Comparison of ENCODE assay signal across 20 cellular contexts in the genomic region with DNA sequence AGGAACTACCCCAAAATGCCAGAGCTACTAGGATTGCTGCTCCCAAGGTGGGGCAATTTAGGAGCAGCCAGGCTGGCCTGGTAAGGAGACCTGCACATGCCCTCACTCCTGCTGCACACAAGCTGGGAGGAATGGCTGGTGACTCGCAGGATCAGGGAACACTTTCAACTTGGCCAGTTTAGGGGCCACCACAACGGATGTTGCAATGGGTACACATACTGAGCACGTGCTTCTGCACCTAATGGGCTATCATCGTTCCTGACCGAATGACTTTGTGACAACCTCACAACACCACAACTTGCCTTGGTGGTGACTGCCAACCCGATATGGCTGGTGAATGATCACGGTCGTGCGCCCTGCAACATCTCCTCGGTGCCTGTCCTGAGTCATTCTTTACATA.
DNase-seq lines count a peak whose midpoint lies in the region; ATAC-seq and TF ChIP-seq lines count a peak whose summit lies in the region.
"Had no signal": no experiment of that assay in that cellular context is flagged by ENCODE, and none has a peak within 500 bp of the region (broad histone marks: within the 10 kb centered on the region; RNA-seq: fewer than 3 reads in every experiment).

No MANE protein-coding gene starts in this region.

- WGBS in GM23248 (ENCODE audit: low coverage in 1 of 2, low lambda C conversion rate in 2 of 2, missing lambda C conversion rate in 2 of 2), 2 experiments, result 94% methylated on average over 10 of the region's 10 CpGs

- H3K4me3 ChIP-seq in GM23248 (no peak overlapping the region), astrocyte of the spinal cord (ENCODE audit: low read depth, low read length) (no peak overlapping the region), stomach smooth muscle (ENCODE audit: low read length in 2 of 2) (no peak overlapping the region)

- H2AFZ ChIP-seq in GM23248, result no peak overlapping the region

- H3K27ac ChIP-seq in GM23248 (peak overlapping the region; percentile 68), stomach smooth muscle (ENCODE audit: low read length) (peak overlapping the region; percentile 37)

- H3K36me3 ChIP-seq in GM23248 (ENCODE audit: low read depth), result no peaks in the 10 kb centered on the region
- no peaks in the 10 kb centered on the region for H3K36me3 ChIP-seq in stomach smooth muscle (ENCODE audit: control insufficient read depth in 2 of 2, insufficient read depth in 2 of 2, low read length in 2 of 2)

- H4K20me1 ChIP-seq in GM23248 (ENCODE audit: insufficient read depth), result no peaks in the 10 kb centered on the region

- no peak for TF ChIP-seq CTCF in astrocyte of the spinal cord (IDR thresholded peaks at IDR 0.05; ENCODE audit: low read depth, low read length)

- H3K79me2 ChIP-seq in GM23248 (ENCODE audit: insufficient read depth), result no peaks in the 10 kb centered on the region

- peak; percentile 60 for DNase-seq in GM23248
- DNase-seq in astrocyte of the spinal cord (ENCODE audit: low read depth, low spot score), result peak; percentile 12
- DNase-seq in iris pigment epithelial cell (ENCODE audit: low read depth), result peak; percentile 18
- no peak for DNase-seq in NCI-H1092 (lab: John Stamatoyannopoulos, UW)
- no peak for DNase-seq in CD1c-positive myeloid dendritic cell (ENCODE audit: extremely low spot score)
- DNase-seq: C1 segment of cervical spinal cord, COR-L47, DMS79, GDM1, GOT3, KG1, NCI-H1930, NCI-H2171, NCI-H446 treated with DMSO at 0.1 percent for 48 hours, NCI-H774, SK-N-SH had no signal

- H3K9ac ChIP-seq in GM23248 (peak overlapping the region; percentile 48), stomach smooth muscle (ENCODE audit: low read length in 2 of 2) (no peak overlapping the region)
- H3K9ac ChIP-seq: SK-N-SH had no signal

- no peak for ATAC-seq in GM21390 (IDR thresholded peaks at IDR 0.05; ENCODE audit: unreplicated experiment)
- ATAC-seq: Panc1, Right ventricle myocardium inferior had no signal

- H3F3A ChIP-seq in GM23248 (ENCODE audit: insufficient read depth), result peaks cover 10% of the 10 kb centered on the region

- peaks cover 23% of the 10 kb centered on the region for H3K4me1 ChIP-seq in GM23248 (ENCODE audit: insufficient read depth)
- peaks cover 70% of the 10 kb centered on the region for H3K4me1 ChIP-seq in stomach smooth muscle (ENCODE audit: control insufficient read depth, insufficient read depth, low read length)

- peak overlapping the region; percentile 46 for H3K4me2 ChIP-seq in GM23248 (ENCODE audit: unreplicated experiment)
- H3K4me2 ChIP-seq: SK-N-SH had no signal

- H3K9me3 ChIP-seq in GM23248 (ENCODE audit: low read depth) (no peaks in the 10 kb centered on the region), stomach smooth muscle (ENCODE audit: control insufficient read depth in 2 of 2, low read length in 2 of 2) (no peaks in the 10 kb centered on the region)
- H3K9me3 ChIP-seq: SK-N-SH had no signal

- in situ Hi-C loops in GM23248 (cut with MboI) (no loop called here), astrocyte of the spinal cord (cut with HindIII; ENCODE audit: low sequenced_read_pairs) (no loop called here)

- H3K27me3 ChIP-seq in GM23248 (replicated peaks; ENCODE audit: insufficient read depth) (no peaks in the 10 kb centered on the region), stomach smooth muscle (ENCODE audit: control insufficient read depth in 1 of 2, insufficient read depth in 2 of 2, low read length in 2 of 2) (no peaks in the 10 kb centered on the region)

- no peaks in the 10 kb centered on the region for H3K9me2 ChIP-seq in GM23248 (ENCODE audit: insufficient read depth)
- H3K9me2 ChIP-seq: SK-N-SH had no signal

Comparison
In these comparisons a context has a peak if more than half of its experiments do, and no peak if none do; other contexts are left out.
1. DNase-seq: peak in GM23248 (single experiment), astrocyte of the spinal cord (single experiment) and iris pigment epithelial cell (single experiment); none in NCI-H1092 (single experiment) and CD1c-positive myeloid dendritic cell (single experiment).